ENCODE assay signal across 2 cellular contexts in the genomic region with DNA sequence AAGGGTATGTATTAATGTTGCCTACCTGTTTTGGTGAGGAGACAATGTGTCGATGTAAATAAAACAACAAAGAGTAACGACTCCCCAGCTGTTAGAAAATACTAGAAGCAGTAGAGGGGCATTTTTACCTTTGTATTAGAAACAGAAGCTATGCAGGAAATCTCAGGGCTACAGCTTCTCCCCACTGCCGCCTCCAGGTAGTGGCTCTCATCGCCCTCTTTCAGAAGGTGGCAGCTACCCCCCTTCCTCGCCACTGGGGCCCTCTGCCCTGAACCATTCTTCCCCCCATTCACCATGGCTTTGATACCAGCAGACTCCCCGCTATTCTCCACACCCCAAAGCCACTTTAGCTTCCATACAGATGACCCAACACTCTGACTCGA.
TF ChIP-seq lines count a peak whose summit lies in the region.

No MANE protein-coding gene starts in this region.

TF ChIP-seq in GM12878, 131 proteins besides CTCF, POLR2A, EP300 and RAD21:
- TF ChIP-seq JUND (IDR thresholded peaks at IDR 0.05; ENCODE audit: low read depth, low read length) = no peak
- TF ChIP-seq, protein P1, sequence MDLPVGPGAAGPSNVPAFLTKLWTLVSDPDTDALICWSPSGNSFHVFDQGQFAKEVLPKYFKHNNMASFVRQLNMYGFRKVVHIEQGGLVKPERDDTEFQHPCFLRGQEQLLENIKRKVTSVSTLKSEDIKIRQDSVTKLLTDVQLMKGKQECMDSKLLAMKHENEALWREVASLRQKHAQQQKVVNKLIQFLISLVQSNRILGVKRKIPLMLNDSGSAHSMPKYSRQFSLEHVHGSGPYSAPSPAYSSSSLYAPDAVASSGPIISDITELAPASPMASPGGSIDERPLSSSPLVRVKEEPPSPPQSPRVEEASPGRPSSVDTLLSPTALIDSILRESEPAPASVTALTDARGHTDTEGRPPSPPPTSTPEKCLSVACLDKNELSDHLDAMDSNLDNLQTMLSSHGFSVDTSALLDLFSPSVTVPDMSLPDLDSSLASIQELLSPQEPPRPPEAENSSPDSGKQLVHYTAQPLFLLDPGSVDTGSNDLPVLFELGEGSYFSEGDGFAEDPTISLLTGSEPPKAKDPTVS (IDR thresholded peaks at IDR 0.05; ENCODE audit: low read depth, low read length) = no peak
- TF ChIP-seq, protein P2, sequence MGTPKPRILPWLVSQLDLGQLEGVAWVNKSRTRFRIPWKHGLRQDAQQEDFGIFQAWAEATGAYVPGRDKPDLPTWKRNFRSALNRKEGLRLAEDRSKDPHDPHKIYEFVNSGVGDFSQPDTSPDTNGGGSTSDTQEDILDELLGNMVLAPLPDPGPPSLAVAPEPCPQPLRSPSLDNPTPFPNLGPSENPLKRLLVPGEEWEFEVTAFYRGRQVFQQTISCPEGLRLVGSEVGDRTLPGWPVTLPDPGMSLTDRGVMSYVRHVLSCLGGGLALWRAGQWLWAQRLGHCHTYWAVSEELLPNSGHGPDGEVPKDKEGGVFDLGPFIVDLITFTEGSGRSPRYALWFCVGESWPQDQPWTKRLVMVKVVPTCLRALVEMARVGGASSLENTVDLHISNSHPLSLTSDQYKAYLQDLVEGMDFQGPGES (IDR thresholded peaks at IDR 0.05) = no peak
- no peak for TF ChIP-seq DPF2 (IDR thresholded peaks at IDR 0.05)
- TF ChIP-seq FOXM1 (IDR thresholded peaks at IDR 0.05; ENCODE audit: low read depth, low read length) = no peak

TF ChIP-seq in HepG2, 621 proteins besides CTCF, POLR2A, EP300 and RAD21:
- no peak for TF ChIP-seq HNF1B (CRISPR knock-in tag; IDR thresholded peaks at IDR 0.05)
- no peak for TF ChIP-seq XRCC5 (optimal IDR thresholded peaks at IDR 0.05; ENCODE audit: low read length)
- TF ChIP-seq, protein P3, sequence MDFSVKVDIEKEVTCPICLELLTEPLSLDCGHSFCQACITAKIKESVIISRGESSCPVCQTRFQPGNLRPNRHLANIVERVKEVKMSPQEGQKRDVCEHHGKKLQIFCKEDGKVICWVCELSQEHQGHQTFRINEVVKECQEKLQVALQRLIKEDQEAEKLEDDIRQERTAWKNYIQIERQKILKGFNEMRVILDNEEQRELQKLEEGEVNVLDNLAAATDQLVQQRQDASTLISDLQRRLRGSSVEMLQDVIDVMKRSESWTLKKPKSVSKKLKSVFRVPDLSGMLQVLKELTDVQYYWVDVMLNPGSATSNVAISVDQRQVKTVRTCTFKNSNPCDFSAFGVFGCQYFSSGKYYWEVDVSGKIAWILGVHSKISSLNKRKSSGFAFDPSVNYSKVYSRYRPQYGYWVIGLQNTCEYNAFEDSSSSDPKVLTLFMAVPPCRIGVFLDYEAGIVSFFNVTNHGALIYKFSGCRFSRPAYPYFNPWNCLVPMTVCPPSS (IDR thresholded peaks at IDR 0.05) = no peak
TF ChIP-seq in HepG2: peak in this region for 0.
